28 cellular contexts compared by ENCODE assay signal in genomic region chr4:98524271-98524670, GRCh38.
DNase-seq lines count a peak whose midpoint lies in the region; ATAC-seq and TF ChIP-seq lines count a peak whose summit lies in the region.
"Had no signal": no experiment of that assay in that cellular context is flagged by ENCODE, and none has a peak within 500 bp of the region (broad histone marks: within the 10 kb centered on the region; RNA-seq: fewer than 3 reads in every experiment).

No MANE protein-coding gene starts in this region.

- intact Hi-C loops in IMR-90 (cut with micrococcal nuclease): no loop called here
- intact Hi-C loops in activated CD4-positive, alpha-beta T cell treated with anti-CD3 and anti-CD28 coated beads for 36 hours (cut with DNase I, micrococcal nuclease): no loop called here

- H3K4me1 ChIP-seq in IMR-90 (ENCODE audit: control insufficient read depth, insufficient read depth, low read length) (peaks cover 28% of the 10 kb centered on the region), HAP-1 (peaks cover 23% of the 10 kb centered on the region)
- H3K4me1 ChIP-seq: BLaER1, psoas muscle had no signal

- CTCF ChIA-PET in IMR-90 (lab: Yijun Ruan, JAX): no interaction called here
- CTCF ChIA-PET in activated CD4-positive, alpha-beta T cell treated with anti-CD3 and anti-CD28 coated beads for 36 hours (lab: Charles Lee): interaction anchor here (1.0 kb wide), 1 partner anchor 41 kb away, joined by 3 read pairs; no protein-coding TSS in a partner anchor

- H2BK120ac ChIP-seq in IMR-90 (ENCODE audit: low read depth, low read length): peak overlapping the region; percentile 14

- peak overlapping the region; percentile 5; the same call in 1 of the 2 replicates for H3K4me2 ChIP-seq in IMR-90 (ENCODE audit: low read depth, low read length)
- H3K4me2 ChIP-seq: BLaER1 had no signal

- no CpG with 5 or more reads among the region's 4 CpGs for WGBS in IMR-90 (ENCODE audit: extremely low coverage in 2 of 2, insufficient read length in 1 of 2), 2 experiments

- peaks cover 59% of the 10 kb centered on the region for H3K4me1 Mint-ChIP-seq in osteocyte (ENCODE audit: unreplicated experiment)
- H3K4me1 Mint-ChIP-seq in activated CD4-positive, alpha-beta T cell treated with anti-CD3 and anti-CD28 coated beads for 36 hours: peaks cover 63% of the 10 kb centered on the region

- no peak for DNase-seq in IMR-90
- no peak for DNase-seq in epithelial cell of prostate (ENCODE audit: low read depth, low spot score)
- no peak for DNase-seq in osteocyte (ENCODE audit: extremely low spot score, unreplicated experiment)
- DNase-seq in activated CD4-positive, alpha-beta T cell treated with anti-CD3 and anti-CD28 coated beads for 36 hours: no peak
- no peak for DNase-seq in activated CD4-positive, CD25-positive, alpha-beta regulatory T cell treated with anti-CD3 and anti-CD28 coated beads, Interleukin-2, amount 50 U/mL, for 72 hours
- DNase-seq in HAP-1 (ENCODE audit: low spot score in 2 of 2): no peak
- DNase-seq: activated CD4-positive, alpha-beta T cell treated with anti-CD3 and anti-CD28 coated beads, Interleukin-2, amount 50 U/mL, for 4 hours; activated CD4-positive, CD25-positive, alpha-beta regulatory T cell; activated CD8-positive, alpha-beta memory T cell treated with anti-CD3 and anti-CD28 coated beads, Interleukin-2, amount 10 ng/mL, durations not matched to agents 7 days and 5 days; activated naive CD4-positive, alpha-beta T cell treated with anti-CD3 and anti-CD28 coated beads for 36 hours; activated T-cell treated with anti-CD3 and anti-CD28 coated beads, Interleukin-2, amount 50 U/mL, for 72 hours; effector CD4-positive, alpha-beta T cell; foreskin fibroblast; head of caudate nucleus; KG1; MM.1S; naive B cell; NCI-H2029; NCI-H526; psoas muscle; sigmoid colon; SJCRH30; stimulated activated CD4-positive, alpha-beta T cell treated with anti-CD3 and anti-CD28 coated beads, Interleukin-4, amount 100 ng/mL, for 4 hours; transverse colon had no signal

- peak overlapping the region; percentile 83 for H3K27ac Mint-ChIP-seq in osteocyte (ENCODE audit: unreplicated experiment)
- no peak overlapping the region for H3K27ac Mint-ChIP-seq in activated CD4-positive, alpha-beta T cell treated with anti-CD3 and anti-CD28 coated beads for 36 hours
- H3K27ac Mint-ChIP-seq: activated CD8-positive, alpha-beta memory T cell treated with anti-CD3 and anti-CD28 coated beads, Interleukin-2, amount 10 ng/mL, durations not matched to agents 7 days and 5 days; activated naive CD4-positive, alpha-beta T cell treated with anti-CD3 and anti-CD28 coated beads for 36 hours; activated T-cell treated with anti-CD3 and anti-CD28 coated beads, Interleukin-2, amount 50 U/mL, for 72 hours; mesothelial cell of epicardium had no signal

- H3K56ac ChIP-seq in IMR-90 (ENCODE audit: extremely low read depth, insufficient read depth, low read length): no peak overlapping the region

- no peaks in the 10 kb centered on the region for H3K9me3 Mint-ChIP-seq in osteocyte (ENCODE audit: unreplicated experiment)
- no peaks in the 10 kb centered on the region for H3K9me3 Mint-ChIP-seq in activated CD4-positive, alpha-beta T cell treated with anti-CD3 and anti-CD28 coated beads for 36 hours (ENCODE audit: low read depth)
- H3K9me3 Mint-ChIP-seq: activated naive CD4-positive, alpha-beta T cell treated with anti-CD3 and anti-CD28 coated beads for 36 hours; activated T-cell treated with anti-CD3 and anti-CD28 coated beads, Interleukin-2, amount 50 U/mL, for 72 hours; mesothelial cell of epicardium; naive B cell had no signal

- no peak overlapping the region for H4K5ac ChIP-seq in IMR-90 (ENCODE audit: low read depth, low read length)

- peak overlapping the region; percentile 19; the same call in 1 of the 2 replicates for H3K23ac ChIP-seq in IMR-90 (ENCODE audit: low read depth, low read length)

- H3K27me3 ChIP-seq in IMR-90 (ENCODE audit: control insufficient read depth, insufficient read depth, low read length) (no peaks in the 10 kb centered on the region), HAP-1 (ENCODE audit: low read depth) (no peaks in the 10 kb centered on the region)
- H3K27me3 ChIP-seq: BLaER1, sigmoid colon, SJCRH30, transverse colon had no signal

- peak overlapping the region; percentile 18; the same call in 1 of the 2 replicates for H3K4ac ChIP-seq in IMR-90 (ENCODE audit: low read depth, low read length)

- peak overlapping the region; percentile 33; the same call in 1 of the 2 replicates for H3K27ac ChIP-seq in IMR-90 (ENCODE audit: insufficient read depth, low read length)
- peak overlapping the region; percentile 84 for H3K27ac ChIP-seq in epithelial cell of prostate
- H3K27ac ChIP-seq: BLaER1, psoas muscle, SJCRH30, transverse colon had no signal

- in situ Hi-C loops in IMR-90 (cut with MboI; ENCODE audit: low sequenced_read_pairs): no loop called here
- in situ Hi-C loops in HAP-1 (cut with MboI; ENCODE audit: low sequenced_read_pairs): no loop called here

- no peak overlapping the region for H2BK15ac ChIP-seq in IMR-90 (ENCODE audit: low read depth, low read length)

- TF ChIP-seq POLR2A in IMR-90 (IDR thresholded peaks at IDR 0.05; ENCODE audit: low read depth, low read length): no peak

- H3K79me1 ChIP-seq in IMR-90 (ENCODE audit: low read depth in 1 of 2, low read length in 2 of 2): peaks cover 43 to 72% of the 10 kb centered on the region in 2 experiments

- 0 out of 2 replicates have a peak overlapping the region, but pooled peaks have one; percentile 39 for H2BK20ac ChIP-seq in IMR-90 (ENCODE audit: low read depth, low read length)

- no peak overlapping the region for H2AFZ ChIP-seq in IMR-90 (replicated peaks; ENCODE audit: low read length, poor library complexity)

- no TSS peak for BruUV-seq in IMR-90 (replicated peaks; lab: Mats Ljungman, UMichigan)

- TF ChIP-seq CTCF in IMR-90 (conservative IDR thresholded peaks at IDR 0.05; ENCODE audit: low read depth, low read length): no peak
- TF ChIP-seq CTCF in osteocyte (IDR thresholded peaks at IDR 0.05): no peak

- peak overlapping the region in 1 of 2 experiments; percentile 63; a peak in 2 of 4 replicates for H4K8ac ChIP-seq in IMR-90 (ENCODE audit: low read depth in 2 of 2, low read length in 2 of 2)

- H4K91ac ChIP-seq in IMR-90 (ENCODE audit: insufficient read depth, low read depth, low read length): no peak overlapping the region

- peak overlapping the region; percentile 84 for H2BK5ac ChIP-seq in IMR-90 (ENCODE audit: low read depth, low read length, poor library complexity, severe bottlenecking)

- H3K4me3 Mint-ChIP-seq in osteocyte (ENCODE audit: unreplicated experiment): no peak overlapping the region
- H3K4me3 Mint-ChIP-seq in activated CD4-positive, alpha-beta T cell treated with anti-CD3 and anti-CD28 coated beads for 36 hours: no peak overlapping the region
- H3K4me3 Mint-ChIP-seq: activated CD8-positive, alpha-beta memory T cell treated with anti-CD3 and anti-CD28 coated beads, Interleukin-2, amount 10 ng/mL, durations not matched to agents 7 days and 5 days; activated naive CD4-positive, alpha-beta T cell treated with anti-CD3 and anti-CD28 coated beads for 36 hours; activated T-cell treated with anti-CD3 and anti-CD28 coated beads, Interleukin-2, amount 50 U/mL, for 72 hours; mesothelial cell of epicardium; naive B cell had no signal

- peak overlapping the region; percentile 16; the same call in 1 of the 2 replicates for H3K14ac ChIP-seq in IMR-90 (replicated peaks; ENCODE audit: low read depth, low read length)

- no peaks in the 10 kb centered on the region; the same call in none of the 2 replicates for H4K20me1 ChIP-seq in IMR-90 (ENCODE audit: insufficient read depth, low read length)
- H4K20me1 ChIP-seq: BLaER1 had no signal

- H3K9me3 ChIP-seq in IMR-90 (ENCODE audit: control insufficient read depth, insufficient read depth, low read length) (no peaks in the 10 kb centered on the region), HAP-1 (no peaks in the 10 kb centered on the region)
- H3K9me3 ChIP-seq: BLaER1, psoas muscle, sigmoid colon, SJCRH30, transverse colon had no signal

- TF ChIP-seq RAD21 in IMR-90 (IDR thresholded peaks at IDR 0.05; ENCODE audit: low read length): no peak

- H3K36me3 Mint-ChIP-seq in osteocyte (ENCODE audit: unreplicated experiment): no peaks in the 10 kb centered on the region
- no peaks in the 10 kb centered on the region for H3K36me3 Mint-ChIP-seq in activated CD4-positive, alpha-beta T cell treated with anti-CD3 and anti-CD28 coated beads for 36 hours (ENCODE audit: low read depth)
- H3K36me3 Mint-ChIP-seq: mesothelial cell of epicardium, naive B cell had no signal

- no peak overlapping the region for H2AK5ac ChIP-seq in IMR-90 (ENCODE audit: low read depth, low read length)

- ATAC-seq in IMR-90 (ENCODE audit: low read depth) (no peak), SK-N-SH treated with all-trans-retinoic acid at 6 μM for 48 hours (no peak), GM21576 (IDR thresholded peaks at IDR 0.05; ENCODE audit: unreplicated experiment) (no peak)
- no peak for ATAC-seq in activated CD4-positive, alpha-beta T cell treated with anti-CD3 and anti-CD28 coated beads for 36 hours
- ATAC-seq: activated CD8-positive, alpha-beta memory T cell treated with anti-CD3 and anti-CD28 coated beads, Interleukin-2, amount 10 ng/mL, durations not matched to agents 7 days and 5 days; activated T-cell treated with anti-CD3 and anti-CD28 coated beads, Interleukin-2, amount 50 U/mL, for 72 hours; psoas muscle had no signal

- no peaks in the 10 kb centered on the region for H3K27me3 Mint-ChIP-seq in osteocyte (ENCODE audit: unreplicated experiment)
- H3K27me3 Mint-ChIP-seq in activated CD4-positive, alpha-beta T cell treated with anti-CD3 and anti-CD28 coated beads for 36 hours: no peaks in the 10 kb centered on the region
- H3K27me3 Mint-ChIP-seq: activated CD8-positive, alpha-beta memory T cell treated with anti-CD3 and anti-CD28 coated beads, Interleukin-2, amount 10 ng/mL, durations not matched to agents 7 days and 5 days; naive B cell had no signal

- dilution Hi-C loops in IMR-90 (cut with HindIII; ENCODE audit: low sequenced_read_pairs, unreplicated experiment): no loop called here

- H3K4me3 ChIP-seq in IMR-90 (ENCODE audit: insufficient read depth, low read depth, low read length) (no peak overlapping the region), HAP-1 (no peak overlapping the region)
- H3K4me3 ChIP-seq: BLaER1, psoas muscle, sigmoid colon, SJCRH30, transverse colon had no signal

- H3K36me3 ChIP-seq in IMR-90 (ENCODE audit: control insufficient read depth, insufficient read depth, low read length): no peaks in the 10 kb centered on the region
- no peaks in the 10 kb centered on the region for H3K36me3 ChIP-seq in HAP-1 (replicated peaks)
- H3K36me3 ChIP-seq: BLaER1, sigmoid colon, SJCRH30, transverse colon had no signal

- H3K18ac ChIP-seq in IMR-90 (ENCODE audit: low read depth, low read length): peak overlapping the region; percentile 46; the same call in 1 of the 2 replicates

- peaks cover 15% of the 10 kb centered on the region for H3K9me1 ChIP-seq in IMR-90 (ENCODE audit: insufficient read depth, low read length)

- no peak overlapping the region for H2AK9ac ChIP-seq in IMR-90 (replicated peaks; ENCODE audit: low read depth, low read length, poor library complexity)

- no peak overlapping the region for H3K9ac ChIP-seq in IMR-90 (ENCODE audit: low read depth, low read length)
- H3K9ac ChIP-seq: BLaER1 had no signal

- POLR2A ChIA-PET in IMR-90 (lab: Charles Lee; ENCODE audit: unreplicated experiment): no interaction called here
- POLR2A ChIA-PET in activated CD4-positive, alpha-beta T cell treated with anti-CD3 and anti-CD28 coated beads for 36 hours (lab: Charles Lee): no interaction called here
